In the genomic region with DNA sequence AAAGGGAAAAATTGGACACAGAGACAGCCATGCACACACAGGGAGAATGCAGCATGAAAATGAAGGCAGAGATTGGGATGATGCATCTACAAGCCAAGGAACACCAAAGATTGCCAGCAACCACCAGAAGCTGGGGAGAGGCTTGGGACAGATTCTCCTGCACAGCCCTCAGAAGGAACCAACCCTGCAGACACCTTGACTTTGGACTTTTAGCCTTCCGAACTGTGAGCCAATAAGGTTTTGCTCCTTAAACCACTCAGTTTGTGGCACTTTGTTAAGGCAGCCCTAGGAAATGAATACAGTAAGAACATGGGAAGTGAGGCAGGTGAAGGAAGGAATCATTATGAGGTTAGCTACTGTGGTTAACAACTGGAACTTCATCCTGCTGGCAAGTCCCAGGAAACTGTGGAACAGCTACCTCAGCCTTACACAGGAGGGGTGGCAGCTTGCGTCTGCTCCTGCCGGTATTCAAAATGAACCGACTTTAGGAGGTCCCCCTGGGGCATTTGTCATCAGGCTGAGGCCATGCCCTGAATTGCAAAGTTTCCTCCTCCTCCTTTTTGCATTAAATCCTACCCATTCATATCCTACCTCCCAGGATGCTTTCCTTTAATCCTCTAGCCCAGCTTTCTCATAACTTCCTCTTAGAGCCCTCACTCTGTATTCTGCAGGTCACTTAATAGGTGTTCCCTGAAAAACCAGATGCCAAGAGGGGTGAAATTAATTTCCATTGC, we compare ENCODE assay signal across 1 cellular context.
TF ChIP-seq lines count a peak whose summit lies in the region.

No MANE protein-coding gene starts in this region.

TF ChIP-seq in WTC11, 78 proteins besides CTCF, POLR2A, EP300 and RAD21 (continued from another document):
- TF ChIP-seq, protein P1, sequence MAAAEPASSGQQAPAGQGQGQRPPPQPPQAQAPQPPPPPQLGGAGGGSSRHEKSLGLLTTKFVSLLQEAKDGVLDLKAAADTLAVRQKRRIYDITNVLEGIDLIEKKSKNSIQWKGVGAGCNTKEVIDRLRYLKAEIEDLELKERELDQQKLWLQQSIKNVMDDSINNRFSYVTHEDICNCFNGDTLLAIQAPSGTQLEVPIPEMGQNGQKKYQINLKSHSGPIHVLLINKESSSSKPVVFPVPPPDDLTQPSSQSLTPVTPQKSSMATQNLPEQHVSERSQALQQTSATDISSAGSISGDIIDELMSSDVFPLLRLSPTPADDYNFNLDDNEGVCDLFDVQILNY (CRISPR knock-in tag; IDR thresholded peaks at IDR 0.05), result no peak
- TF ChIP-seq, protein P2, sequence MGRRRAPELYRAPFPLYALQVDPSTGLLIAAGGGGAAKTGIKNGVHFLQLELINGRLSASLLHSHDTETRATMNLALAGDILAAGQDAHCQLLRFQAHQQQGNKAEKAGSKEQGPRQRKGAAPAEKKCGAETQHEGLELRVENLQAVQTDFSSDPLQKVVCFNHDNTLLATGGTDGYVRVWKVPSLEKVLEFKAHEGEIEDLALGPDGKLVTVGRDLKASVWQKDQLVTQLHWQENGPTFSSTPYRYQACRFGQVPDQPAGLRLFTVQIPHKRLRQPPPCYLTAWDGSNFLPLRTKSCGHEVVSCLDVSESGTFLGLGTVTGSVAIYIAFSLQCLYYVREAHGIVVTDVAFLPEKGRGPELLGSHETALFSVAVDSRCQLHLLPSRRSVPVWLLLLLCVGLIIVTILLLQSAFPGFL (CRISPR knock-in tag; IDR thresholded peaks at IDR 0.05; ENCODE audit: borderline replicate concordance), result no peak
- no peak for TF ChIP-seq ZNF121 (CRISPR knock-in tag; IDR thresholded peaks at IDR 0.05)
- TF ChIP-seq, protein P3, sequence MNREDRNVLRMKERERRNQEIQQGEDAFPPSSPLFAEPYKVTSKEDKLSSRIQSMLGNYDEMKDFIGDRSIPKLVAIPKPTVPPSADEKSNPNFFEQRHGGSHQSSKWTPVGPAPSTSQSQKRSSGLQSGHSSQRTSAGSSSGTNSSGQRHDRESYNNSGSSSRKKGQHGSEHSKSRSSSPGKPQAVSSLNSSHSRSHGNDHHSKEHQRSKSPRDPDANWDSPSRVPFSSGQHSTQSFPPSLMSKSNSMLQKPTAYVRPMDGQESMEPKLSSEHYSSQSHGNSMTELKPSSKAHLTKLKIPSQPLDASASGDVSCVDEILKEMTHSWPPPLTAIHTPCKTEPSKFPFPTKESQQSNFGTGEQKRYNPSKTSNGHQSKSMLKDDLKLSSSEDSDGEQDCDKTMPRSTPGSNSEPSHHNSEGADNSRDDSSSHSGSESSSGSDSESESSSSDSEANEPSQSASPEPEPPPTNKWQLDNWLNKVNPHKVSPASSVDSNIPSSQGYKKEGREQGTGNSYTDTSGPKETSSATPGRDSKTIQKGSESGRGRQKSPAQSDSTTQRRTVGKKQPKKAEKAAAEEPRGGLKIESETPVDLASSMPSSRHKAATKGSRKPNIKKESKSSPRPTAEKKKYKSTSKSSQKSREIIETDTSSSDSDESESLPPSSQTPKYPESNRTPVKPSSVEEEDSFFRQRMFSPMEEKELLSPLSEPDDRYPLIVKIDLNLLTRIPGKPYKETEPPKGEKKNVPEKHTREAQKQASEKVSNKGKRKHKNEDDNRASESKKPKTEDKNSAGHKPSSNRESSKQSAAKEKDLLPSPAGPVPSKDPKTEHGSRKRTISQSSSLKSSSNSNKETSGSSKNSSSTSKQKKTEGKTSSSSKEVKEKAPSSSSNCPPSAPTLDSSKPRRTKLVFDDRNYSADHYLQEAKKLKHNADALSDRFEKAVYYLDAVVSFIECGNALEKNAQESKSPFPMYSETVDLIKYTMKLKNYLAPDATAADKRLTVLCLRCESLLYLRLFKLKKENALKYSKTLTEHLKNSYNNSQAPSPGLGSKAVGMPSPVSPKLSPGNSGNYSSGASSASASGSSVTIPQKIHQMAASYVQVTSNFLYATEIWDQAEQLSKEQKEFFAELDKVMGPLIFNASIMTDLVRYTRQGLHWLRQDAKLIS (CRISPR knock-in tag; IDR thresholded peaks at IDR 0.05; ENCODE audit: borderline replicate concordance), result no peak
- TF ChIP-seq, protein P4, sequence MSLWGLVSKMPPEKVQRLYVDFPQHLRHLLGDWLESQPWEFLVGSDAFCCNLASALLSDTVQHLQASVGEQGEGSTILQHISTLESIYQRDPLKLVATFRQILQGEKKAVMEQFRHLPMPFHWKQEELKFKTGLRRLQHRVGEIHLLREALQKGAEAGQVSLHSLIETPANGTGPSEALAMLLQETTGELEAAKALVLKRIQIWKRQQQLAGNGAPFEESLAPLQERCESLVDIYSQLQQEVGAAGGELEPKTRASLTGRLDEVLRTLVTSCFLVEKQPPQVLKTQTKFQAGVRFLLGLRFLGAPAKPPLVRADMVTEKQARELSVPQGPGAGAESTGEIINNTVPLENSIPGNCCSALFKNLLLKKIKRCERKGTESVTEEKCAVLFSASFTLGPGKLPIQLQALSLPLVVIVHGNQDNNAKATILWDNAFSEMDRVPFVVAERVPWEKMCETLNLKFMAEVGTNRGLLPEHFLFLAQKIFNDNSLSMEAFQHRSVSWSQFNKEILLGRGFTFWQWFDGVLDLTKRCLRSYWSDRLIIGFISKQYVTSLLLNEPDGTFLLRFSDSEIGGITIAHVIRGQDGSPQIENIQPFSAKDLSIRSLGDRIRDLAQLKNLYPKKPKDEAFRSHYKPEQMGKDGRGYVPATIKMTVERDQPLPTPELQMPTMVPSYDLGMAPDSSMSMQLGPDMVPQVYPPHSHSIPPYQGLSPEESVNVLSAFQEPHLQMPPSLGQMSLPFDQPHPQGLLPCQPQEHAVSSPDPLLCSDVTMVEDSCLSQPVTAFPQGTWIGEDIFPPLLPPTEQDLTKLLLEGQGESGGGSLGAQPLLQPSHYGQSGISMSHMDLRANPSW (CRISPR knock-in tag; conservative IDR thresholded peaks at IDR 0.05; ENCODE audit: low read depth), result no peak
- no peak for TF ChIP-seq SMAD3 (CRISPR knock-in tag; IDR thresholded peaks at IDR 0.05; ENCODE audit: borderline replicate concordance)
- TF ChIP-seq ZNF396 (CRISPR knock-in tag; IDR thresholded peaks at IDR 0.05; ENCODE audit: borderline replicate concordance), result no peak
- TF ChIP-seq GTF2I (CRISPR knock-in tag; conservative IDR thresholded peaks at IDR 0.05), result no peak
TF ChIP-seq in WTC11: peak in this region for 0.
